32 cellular contexts compared by ENCODE assay signal in the genomic region with DNA sequence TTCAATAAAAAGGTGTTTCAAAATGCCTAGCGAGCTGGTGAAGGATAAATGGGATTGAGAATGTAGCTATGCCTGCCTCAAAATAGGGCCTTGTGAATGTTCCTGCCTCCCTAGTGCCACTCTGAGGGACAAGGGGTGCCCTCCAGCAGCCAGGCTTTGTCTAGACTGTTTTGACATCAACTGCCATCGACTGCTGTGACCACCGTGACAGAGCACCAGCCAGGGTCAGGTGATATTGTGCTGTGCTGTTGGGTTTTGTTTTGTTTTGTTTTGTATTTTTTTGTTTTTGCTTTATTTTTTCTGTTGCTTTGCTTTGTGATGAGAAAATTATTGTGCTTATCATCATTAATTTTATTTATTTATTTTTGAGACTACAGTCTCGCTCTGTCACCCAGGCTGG.
"Had no signal": no experiment of that assay in that cellular context is flagged by ENCODE, and none has a peak within 500 bp of the region (broad histone marks: within the 10 kb centered on the region; RNA-seq: fewer than 3 reads in every experiment).

No MANE protein-coding gene starts in this region.

- H3K27ac Mint-ChIP-seq: activated naive CD4-positive, alpha-beta T cell treated with anti-CD3 and anti-CD28 coated beads, Interleukin-2, amount 50 U/mL, for 72 hours; activated T-helper 17 cell treated with anti-CD3 and anti-CD28 coated beads, Interleukin-2, amount 50 U/mL, for 72 hours; naive thymus-derived CD8-positive, alpha-beta T cell; stimulated activated naive B cell treated with anti-CD40 and anti-IgM and Interleukin-4, amounts not matched to agents 10 μg/mL and 1 μg/mL and 100 μg/mL, for 72 hours; T-helper 1 cell treated with Interleukin-12 subunit alpha and Interleukin-12 subunit beta and Interleukin-4 antibody, amounts not matched to agents 30 μg/mL and 1 μg/mL, for 36 hours had no signal

- H3K27me3 ChIP-seq: adrenal gland, ascending aorta, brain microvascular endothelial cell, esophagus muscularis mucosa, pancreas, stomach, thyroid gland had no signal

- DNase-seq: activated CD4-positive, alpha-beta T cell treated with anti-CD3 and anti-CD28 coated beads for 48 hours; activated CD4-positive, alpha-beta T cell treated with anti-CD3 and anti-CD28 coated beads, Interleukin-2, amount 50 U/mL, for 48 hours; activated naive CD4-positive, alpha-beta T cell; activated T-cell treated with anti-CD3 and anti-CD28 coated beads, Interleukin-2, amount 50 U/mL, for 4 hours; brain microvascular endothelial cell; central memory CD4-positive, alpha-beta T cell; foreskin keratinocyte; glutamatergic neuron; left cardiac atrium; naive thymus-derived CD8-positive, alpha-beta T cell; nucleus accumbens; retina; SK-N-SH; stimulated activated CD4-positive, alpha-beta T cell treated with anti-CD3 and anti-CD28 coated beads, Interleukin-15, amount 100 ng/mL, for 24 hours; stimulated activated CD4-positive, alpha-beta T cell treated with anti-CD3 and anti-CD28 coated beads, Interleukin-2, amount 100 ng/mL, for 24 hours; stimulated activated naive B cell treated with anti-CD40 and anti-IgM and Interleukin-4, amounts not matched to agents 10 μg/mL and 1 μg/mL and 100 μg/mL, for 72 hours; SW 1271; T-helper 9 cell; thyroid gland had no signal

- H3K9ac ChIP-seq: SK-N-SH had no signal

- H3K9me3 Mint-ChIP-seq: activated naive CD4-positive, alpha-beta T cell treated with anti-CD3 and anti-CD28 coated beads, Interleukin-2, amount 50 U/mL, for 72 hours; activated T-cell treated with anti-CD3 and anti-CD28 coated beads, Interleukin-2, amount 50 U/mL, for 4 hours; activated T-helper 17 cell treated with anti-CD3 and anti-CD28 coated beads, Interleukin-2, amount 50 U/mL, for 72 hours; naive thymus-derived CD8-positive, alpha-beta T cell; neural crest cell; stimulated activated naive B cell treated with anti-CD40 and anti-IgM and Interleukin-4, amounts not matched to agents 10 μg/mL and 1 μg/mL and 100 μg/mL, for 72 hours; T-helper 1 cell treated with Interleukin-12 subunit alpha and Interleukin-12 subunit beta and Interleukin-4 antibody, amounts not matched to agents 30 μg/mL and 1 μg/mL, for 36 hours had no signal

- H3K4me3 ChIP-seq: adrenal gland, ascending aorta, esophagus muscularis mucosa, pancreas, prostate gland, smooth muscle cell, stomach, thyroid gland had no signal

- H3K9me3 ChIP-seq: adrenal gland, ascending aorta, esophagus muscularis mucosa, pancreas, prostate gland, SK-N-SH, stomach, thyroid gland had no signal

- H3K36me3 Mint-ChIP-seq: activated naive CD4-positive, alpha-beta T cell treated with anti-CD3 and anti-CD28 coated beads, Interleukin-2, amount 50 U/mL, for 72 hours; stimulated activated naive B cell treated with anti-CD40 and anti-IgM and Interleukin-4, amounts not matched to agents 10 μg/mL and 1 μg/mL and 100 μg/mL, for 72 hours had no signal

- H3K27ac ChIP-seq: adrenal gland, brain microvascular endothelial cell, esophagus muscularis mucosa, foreskin keratinocyte, pancreas, prostate gland, stomach, thyroid gland, VCaP had no signal

- H3K4me1 ChIP-seq: foreskin keratinocyte had no signal

- H3K36me3 ChIP-seq: adrenal gland, ascending aorta, brain microvascular endothelial cell, esophagus muscularis mucosa, pancreas, prostate gland, stomach, thyroid gland had no signal

- ATAC-seq: activated CD4-positive, CD25-positive, alpha-beta regulatory T cell treated with anti-CD3 and anti-CD28 coated beads, Interleukin-2, amount 50 U/mL, for 24 hours; activated naive CD4-positive, alpha-beta T cell treated with anti-CD3 and anti-CD28 coated beads, Interleukin-2, amount 50 U/mL, for 72 hours; activated T-cell treated with anti-CD3 and anti-CD28 coated beads, Interleukin-2, amount 50 U/mL, for 4 hours; activated T-helper 17 cell treated with anti-CD3 and anti-CD28 coated beads, Interleukin-2, amount 50 U/mL, for 72 hours; foreskin keratinocyte; left cardiac atrium; naive thymus-derived CD8-positive, alpha-beta T cell; pancreas; stimulated activated naive B cell treated with anti-CD40 and anti-IgM and Interleukin-4, amounts not matched to agents 10 μg/mL and 1 μg/mL and 100 μg/mL, for 72 hours had no signal

- H3K4me2 ChIP-seq: SK-N-SH, smooth muscle cell had no signal

- H3K4me3 Mint-ChIP-seq: activated T-cell treated with anti-CD3 and anti-CD28 coated beads, Interleukin-2, amount 50 U/mL, for 4 hours; activated T-helper 17 cell treated with anti-CD3 and anti-CD28 coated beads, Interleukin-2, amount 50 U/mL, for 72 hours; naive thymus-derived CD8-positive, alpha-beta T cell; neural crest cell; stimulated activated naive B cell treated with anti-CD40 and anti-IgM and Interleukin-4, amounts not matched to agents 10 μg/mL and 1 μg/mL and 100 μg/mL, for 72 hours; T-helper 1 cell treated with Interleukin-12 subunit alpha and Interleukin-12 subunit beta and Interleukin-4 antibody, amounts not matched to agents 30 μg/mL and 1 μg/mL, for 36 hours had no signal
